ENCODE assay signal across 1 cellular context in genomic region chr11:96254854-96255253, GRCh38.
TF ChIP-seq lines count a peak whose summit lies in the region.

No MANE protein-coding gene starts in this region.

TF ChIP-seq in WTC11, 78 proteins besides CTCF, POLR2A, EP300 and RAD21 (continued from another document):
- TF ChIP-seq, protein P1, sequence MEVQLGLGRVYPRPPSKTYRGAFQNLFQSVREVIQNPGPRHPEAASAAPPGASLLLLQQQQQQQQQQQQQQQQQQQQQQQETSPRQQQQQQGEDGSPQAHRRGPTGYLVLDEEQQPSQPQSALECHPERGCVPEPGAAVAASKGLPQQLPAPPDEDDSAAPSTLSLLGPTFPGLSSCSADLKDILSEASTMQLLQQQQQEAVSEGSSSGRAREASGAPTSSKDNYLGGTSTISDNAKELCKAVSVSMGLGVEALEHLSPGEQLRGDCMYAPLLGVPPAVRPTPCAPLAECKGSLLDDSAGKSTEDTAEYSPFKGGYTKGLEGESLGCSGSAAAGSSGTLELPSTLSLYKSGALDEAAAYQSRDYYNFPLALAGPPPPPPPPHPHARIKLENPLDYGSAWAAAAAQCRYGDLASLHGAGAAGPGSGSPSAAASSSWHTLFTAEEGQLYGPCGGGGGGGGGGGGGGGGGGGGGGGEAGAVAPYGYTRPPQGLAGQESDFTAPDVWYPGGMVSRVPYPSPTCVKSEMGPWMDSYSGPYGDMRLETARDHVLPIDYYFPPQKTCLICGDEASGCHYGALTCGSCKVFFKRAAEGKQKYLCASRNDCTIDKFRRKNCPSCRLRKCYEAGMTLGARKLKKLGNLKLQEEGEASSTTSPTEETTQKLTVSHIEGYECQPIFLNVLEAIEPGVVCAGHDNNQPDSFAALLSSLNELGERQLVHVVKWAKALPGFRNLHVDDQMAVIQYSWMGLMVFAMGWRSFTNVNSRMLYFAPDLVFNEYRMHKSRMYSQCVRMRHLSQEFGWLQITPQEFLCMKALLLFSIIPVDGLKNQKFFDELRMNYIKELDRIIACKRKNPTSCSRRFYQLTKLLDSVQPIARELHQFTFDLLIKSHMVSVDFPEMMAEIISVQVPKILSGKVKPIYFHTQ (CRISPR knock-in tag; IDR thresholded peaks at IDR 0.05) = no peak
- no peak for TF ChIP-seq ZNF416 (CRISPR knock-in tag; IDR thresholded peaks at IDR 0.05)
